In the genomic region with DNA sequence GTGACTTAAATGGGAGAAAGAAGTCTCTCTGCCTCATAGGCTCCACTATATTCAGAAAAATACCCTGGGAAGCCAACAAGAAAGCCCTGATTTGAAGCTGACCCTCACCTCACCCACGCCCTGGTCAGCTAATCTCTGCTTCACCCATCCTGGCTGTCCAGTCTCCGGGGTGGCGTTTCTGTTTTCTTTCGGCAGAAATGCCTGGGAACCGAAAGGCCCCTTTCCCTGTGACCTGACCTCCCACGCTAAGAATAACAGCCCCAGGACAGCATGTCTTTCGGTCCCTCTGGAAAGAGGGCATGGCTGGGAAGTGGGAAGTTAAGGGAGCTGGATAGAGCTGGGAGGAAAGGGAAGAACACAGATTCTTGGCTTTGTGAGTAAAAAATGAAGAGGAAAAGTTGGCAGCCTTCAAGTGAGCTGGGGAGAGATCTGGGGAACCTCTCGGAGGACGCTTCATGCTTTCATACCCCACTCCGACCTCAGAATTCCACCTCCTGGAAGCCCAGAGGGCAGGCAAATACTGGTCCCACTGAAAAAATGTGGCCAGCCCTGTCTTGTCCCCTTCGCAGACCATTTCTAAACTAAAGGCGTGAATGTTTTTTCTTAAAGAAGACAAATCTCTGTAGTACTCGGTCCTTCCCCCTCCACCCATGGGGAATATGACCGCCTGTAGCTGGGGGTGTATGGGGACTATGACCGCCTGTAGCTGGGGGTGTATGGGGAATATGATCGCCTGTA, we compare ENCODE assay signal across 22 cellular contexts.
DNase-seq lines count a peak whose midpoint lies in the region; ATAC-seq and TF ChIP-seq lines count a peak whose summit lies in the region.
"Had no signal": no experiment of that assay in that cellular context is flagged by ENCODE, and none has a peak within 500 bp of the region (broad histone marks: within the 10 kb centered on the region; RNA-seq: fewer than 3 reads in every experiment).

No MANE protein-coding gene starts in this region.

- H3K27ac ChIP-seq in dorsolateral prefrontal cortex (peak overlapping the region in 40 of 59 donors; percentile 6 to 81 (median 53)), lower lobe of right lung (peak overlapping the region; percentile 53), spleen (peak overlapping the region in 7 of 8 donors; percentile 17 to 44 (median 36))
- H3K27ac ChIP-seq: A549, HL-60, SJCRH30 had no signal

- H3K9me3 ChIP-seq in lower lobe of right lung (no peaks in the 10 kb centered on the region), spleen (no peaks in the 10 kb centered on the region)
- H3K9me3 ChIP-seq: A549, Caco-2, SJCRH30 had no signal

- TF ChIP-seq CTCF in dorsolateral prefrontal cortex (IDR thresholded peaks at IDR 0.05 in 54 of 56, conservative IDR thresholded peaks at IDR 0.05 in 2 of 56; ENCODE audit: low read depth in 1 of 56, partially characterized antibody in 56 of 56) (no peak), lower lobe of right lung (IDR thresholded peaks at IDR 0.05) (no peak), spleen (IDR thresholded peaks at IDR 0.05 in 8 of 11, conservative IDR thresholded peaks at IDR 0.05 in 3 of 11) (no peak)

- H3K9me3 Mint-ChIP-seq in activated CD8-positive, alpha-beta memory T cell treated with anti-CD3 and anti-CD28 coated beads, Interleukin-2, amount 10 ng/mL, durations not matched to agents 7 days and 5 days (ENCODE audit: low read depth): no peaks in the 10 kb centered on the region
- H3K9me3 Mint-ChIP-seq: activated T-cell treated with anti-CD3 and anti-CD28 coated beads, Interleukin-2, amount 50 U/mL, for 4 hours; HFFc6; stimulated activated effector memory CD8-positive, alpha-beta T cell treated with anti-CD3 and anti-CD28 coated beads, Interleukin-12 subunit alpha, Interleukin-12 subunit beta, amount 100 ng/mL, for 72 hours had no signal

- DNase-seq in COLO829 (ENCODE audit: low spot score) (peak; percentile 51), dorsolateral prefrontal cortex (no peak), lower lobe of right lung (no peak), spleen (no peak), DMS153 (lab: John Stamatoyannopoulos, UW) (no peak), NCI-H1436 treated with DMSO at 0.1 percent for 48 hours (lab: John Stamatoyannopoulos, UW) (no peak)
- no peak for DNase-seq in activated CD8-positive, alpha-beta memory T cell treated with anti-CD3 and anti-CD28 coated beads, Interleukin-2, amount 10 ng/mL, durations not matched to agents 7 days and 5 days
- DNase-seq: activated CD8-positive, alpha-beta memory T cell treated with anti-CD3 and anti-CD28 coated beads for 24 hours; activated naive CD4-positive, alpha-beta T cell treated with Interleukin-2 at 50 U/mL for 16 hours; activated T-cell treated with anti-CD3 and anti-CD28 coated beads, Interleukin-2, amount 50 U/mL, for 4 hours; Caco-2; effector memory CD4-positive, alpha-beta T cell; HFFc6; NCI-H1092; NCI-H2029; SJCRH30; stimulated activated CD4-positive, alpha-beta T cell treated with anti-CD3 and anti-CD28 coated beads, Interleukin-2, amount 100 ng/mL, for 24 hours had no signal

- no peak overlapping the region for H3K4me3 Mint-ChIP-seq in activated CD8-positive, alpha-beta memory T cell treated with anti-CD3 and anti-CD28 coated beads, Interleukin-2, amount 10 ng/mL, durations not matched to agents 7 days and 5 days
- H3K4me3 Mint-ChIP-seq: activated T-cell treated with anti-CD3 and anti-CD28 coated beads, Interleukin-2, amount 50 U/mL, for 4 hours; B cell; HFFc6; stimulated activated effector memory CD8-positive, alpha-beta T cell treated with anti-CD3 and anti-CD28 coated beads, Interleukin-12 subunit alpha, Interleukin-12 subunit beta, amount 100 ng/mL, for 72 hours had no signal

- ATAC-seq in lower lobe of right lung: no peak
- no peak for ATAC-seq in activated CD8-positive, alpha-beta memory T cell treated with anti-CD3 and anti-CD28 coated beads, Interleukin-2, amount 10 ng/mL, durations not matched to agents 7 days and 5 days
- ATAC-seq in GM21526 (IDR thresholded peaks at IDR 0.05; ENCODE audit: low FRiP score, unreplicated experiment): no peak
- ATAC-seq: A549; activated T-cell treated with anti-CD3 and anti-CD28 coated beads, Interleukin-2, amount 50 U/mL, for 4 hours; stimulated activated effector memory CD8-positive, alpha-beta T cell treated with anti-CD3 and anti-CD28 coated beads, Interleukin-12 subunit alpha, Interleukin-12 subunit beta, amount 100 ng/mL, for 72 hours had no signal

- H3K4me1 Mint-ChIP-seq in activated CD8-positive, alpha-beta memory T cell treated with anti-CD3 and anti-CD28 coated beads, Interleukin-2, amount 10 ng/mL, durations not matched to agents 7 days and 5 days: no peaks in the 10 kb centered on the region

- no peaks in the 10 kb centered on the region for H3K27me3 ChIP-seq in dorsolateral prefrontal cortex
- H3K27me3 ChIP-seq in lower lobe of right lung (ENCODE audit: low read depth): no peaks in the 10 kb centered on the region
- H3K27me3 ChIP-seq in spleen (replicated peaks in 1 of 7): peaks cover 0 to 18% (median 0%) of the 10 kb centered on the region in 7 donors

- WGBS in spleen, 5 donors: 75 to 90% (median 82%) methylated on average over 16 of the region's 16 CpGs

- no peaks in the 10 kb centered on the region for H3K36me3 Mint-ChIP-seq in activated CD8-positive, alpha-beta memory T cell treated with anti-CD3 and anti-CD28 coated beads, Interleukin-2, amount 10 ng/mL, durations not matched to agents 7 days and 5 days
- H3K36me3 Mint-ChIP-seq: stimulated activated effector memory CD8-positive, alpha-beta T cell treated with anti-CD3 and anti-CD28 coated beads, Interleukin-12 subunit alpha, Interleukin-12 subunit beta, amount 100 ng/mL, for 72 hours had no signal

- no peaks in the 10 kb centered on the region for H3K36me3 ChIP-seq in lower lobe of right lung
- no peaks in the 10 kb centered on the region for H3K36me3 ChIP-seq in spleen
- H3K36me3 ChIP-seq: SJCRH30 had no signal

- H3K4me1 ChIP-seq in lower lobe of right lung (no peaks in the 10 kb centered on the region), spleen (no peaks in the 10 kb centered on the region)
- H3K4me1 ChIP-seq: A549, Caco-2, SJCRH30 had no signal

- CTCF ChIA-PET in activated CD8-positive, alpha-beta memory T cell treated with anti-CD3 and anti-CD28 coated beads, Interleukin-2, amount 10 ng/mL, durations not matched to agents 7 days and 5 days (lab: Charles Lee): no interaction called here

- H3K4me3 ChIP-seq in dorsolateral prefrontal cortex (no peak overlapping the region), lower lobe of right lung (no peak overlapping the region), spleen (no peak overlapping the region)
- H3K4me3 ChIP-seq: A549, SJCRH30 had no signal

- intact Hi-C loops in dorsolateral prefrontal cortex (cut with DNase I) (no loop called here), lower lobe of right lung (cut with DNase I) (no loop called here), spleen (cut with DNase I; ENCODE audit: low total_unique reads) (no loop called here)

- no peak for TF ChIP-seq POLR2A in spleen (IDR thresholded peaks at IDR 0.05)

- H3K27ac Mint-ChIP-seq in activated CD8-positive, alpha-beta memory T cell treated with anti-CD3 and anti-CD28 coated beads, Interleukin-2, amount 10 ng/mL, durations not matched to agents 7 days and 5 days: no peak overlapping the region
- H3K27ac Mint-ChIP-seq: B cell; HFFc6; stimulated activated effector memory CD8-positive, alpha-beta T cell treated with anti-CD3 and anti-CD28 coated beads, Interleukin-12 subunit alpha, Interleukin-12 subunit beta, amount 100 ng/mL, for 72 hours had no signal

- peaks cover 53% of the 10 kb centered on the region for H3K27me3 Mint-ChIP-seq in activated CD8-positive, alpha-beta memory T cell treated with anti-CD3 and anti-CD28 coated beads, Interleukin-2, amount 10 ng/mL, durations not matched to agents 7 days and 5 days
